In the genomic region with DNA sequence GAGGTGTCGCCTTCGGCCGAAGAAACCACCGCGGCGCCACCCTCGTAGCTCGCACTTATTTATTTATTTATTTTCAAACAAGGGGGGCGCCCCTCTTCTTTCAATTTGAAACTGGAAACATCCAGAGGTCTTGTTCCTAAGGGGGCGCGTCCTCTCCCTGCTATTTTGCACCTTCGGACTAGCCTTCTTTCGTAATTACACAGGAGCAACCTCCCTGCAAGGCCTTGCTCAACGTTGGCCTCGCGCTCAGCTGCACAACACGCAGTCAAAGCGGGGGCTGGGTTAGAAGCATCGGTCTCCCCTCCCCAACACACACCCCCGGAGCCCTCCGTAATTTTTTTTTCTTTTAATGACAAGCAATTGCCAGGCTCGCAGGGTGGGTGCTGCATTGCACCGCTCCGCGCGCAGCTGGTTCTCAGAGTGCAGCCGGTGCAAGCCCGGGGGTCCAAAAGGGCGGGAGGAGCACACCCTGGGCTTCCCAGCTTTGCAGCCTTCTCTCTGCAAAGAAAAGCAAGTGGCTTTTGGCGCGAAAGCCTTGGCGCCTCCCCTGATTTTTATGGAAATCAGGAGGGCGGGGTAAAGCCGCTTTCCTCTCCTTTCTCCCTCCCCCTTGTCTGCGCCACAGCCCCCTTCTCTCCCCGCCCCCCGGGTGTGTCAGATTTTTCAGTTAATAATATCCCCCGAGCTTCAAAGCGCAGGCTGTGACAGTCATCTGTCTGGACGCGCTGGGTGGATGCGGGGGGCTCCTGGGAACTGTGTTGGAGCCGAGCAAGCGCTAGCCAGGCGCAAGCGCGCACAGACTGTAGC, we compare ENCODE assay signal across 8 cellular contexts. TPM values are rescaled to one million over a fixed set of nuclear protein-coding genes. Genes with fewer than 3 reads are reported as not detected.
DNase-seq lines count a peak whose midpoint lies in the region; ATAC-seq and TF ChIP-seq lines count a peak whose summit lies in the region.

Gene MYCN, plus strand, starts transcription at position 697 of the 807 bp plus-strand sequence. CDS start 1,515 bp downstream, outside the sequence.

- intact Hi-C loops in Right ventricle myocardium inferior (cut with DNase I) = loop anchor here (2.0 to 10.0 kb wide), 5 partner anchors 275 to 669 kb away; no protein-coding TSS in a partner anchor
- intact Hi-C loops in cardiac septum (cut with DNase I) = loop anchor here (1.0 to 10.0 kb wide), 7 partner anchors 277 to 815 kb away; no protein-coding TSS in a partner anchor

- H3K27me3 ChIP-seq in kidney epithelial cell (ENCODE audit: control insufficient read depth, insufficient read depth, low read length) = peaks cover 40% of the 10 kb centered on the region

- no peaks in the 10 kb centered on the region for H3K36me3 ChIP-seq in kidney epithelial cell (ENCODE audit: control insufficient read depth, insufficient read depth, low read length)

- H3K4me3 ChIP-seq in kidney epithelial cell (ENCODE audit: low read depth, low read length) = peak within 1 kb of the TSS; percentile 52
- peak within 1 kb of the TSS; percentile 34 to 49 (median 37) for H3K4me3 ChIP-seq in skin epidermis

- no peak for DNase-seq in Right ventricle myocardium inferior (ENCODE audit: missing footprints)
- no peak for DNase-seq in cardiac septum (ENCODE audit: low spot score)
- peak; percentile 48 to 66 for DNase-seq in Kasumi-1 (lab: John Stamatoyannopoulos, UW)
- peak; percentile 41 for DNase-seq in SKM-1 treated with dmso at 0.1 percent for 144 hours (lab: John Stamatoyannopoulos, UW; ENCODE audit: unreplicated experiment)
- DNase-seq in cerebellum (ENCODE audit: low spot score) = no peak
- no peak for DNase-seq in kidney epithelial cell (ENCODE audit: low read depth)
- no peak for DNase-seq in SHP77 treated with DMSO at 0.1 percent for 48 hours (lab: John Stamatoyannopoulos, UW)

- H3K27ac ChIP-seq in skin epidermis = peak within 1 kb of the TSS in 4 of 21 experiments; percentile 18 to 86 (median 53)

- peak; percentile 19 for ATAC-seq in Right ventricle myocardium inferior

- peak; percentile 82 for TF ChIP-seq CTCF in kidney epithelial cell (IDR thresholded peaks at IDR 0.05; ENCODE audit: insufficient read depth, low read length, poor library complexity, severe bottlenecking)

RNA-seq across cellular contexts. Expression of gene MYCN, which starts in this region (rescaled TPM):
- total RNA-seq in Right ventricle myocardium inferior = 0.54 TPM
- 0.43 TPM for total RNA-seq in cardiac septum
- 39.5 TPM for total RNA-seq in cerebellum
- 0.54 and 2.3 TPM in 2 replicates for total RNA-seq in kidney epithelial cell

Comparison
In these comparisons a context has a peak if more than half of its experiments do, and no peak if none do; other contexts are left out.
1. RNA of gene MYCN (total RNA-seq): 39.5 TPM in cerebellum (single experiment); 0.54 to 2.3 TPM in kidney epithelial cell, 0.54 TPM in Right ventricle myocardium inferior (single experiment) and 0.43 TPM in cardiac septum (single experiment); every median in the first group is over 10 times any median in the second.
2. Peak in ATAC-seq in Right ventricle myocardium inferior; RNA of the gene not detected or under 1 TPM.
3. DNase-seq: peak in Kasumi-1 (2 of 2) and SKM-1 treated with dmso at 0.1 percent for 144 hours (single experiment); none in Right ventricle myocardium inferior (single experiment), cardiac septum (single experiment), cerebellum (single experiment), kidney epithelial cell (single experiment) and SHP77 treated with DMSO at 0.1 percent for 48 hours (single experiment).